21 cellular contexts compared by ENCODE assay signal in the genomic region with DNA sequence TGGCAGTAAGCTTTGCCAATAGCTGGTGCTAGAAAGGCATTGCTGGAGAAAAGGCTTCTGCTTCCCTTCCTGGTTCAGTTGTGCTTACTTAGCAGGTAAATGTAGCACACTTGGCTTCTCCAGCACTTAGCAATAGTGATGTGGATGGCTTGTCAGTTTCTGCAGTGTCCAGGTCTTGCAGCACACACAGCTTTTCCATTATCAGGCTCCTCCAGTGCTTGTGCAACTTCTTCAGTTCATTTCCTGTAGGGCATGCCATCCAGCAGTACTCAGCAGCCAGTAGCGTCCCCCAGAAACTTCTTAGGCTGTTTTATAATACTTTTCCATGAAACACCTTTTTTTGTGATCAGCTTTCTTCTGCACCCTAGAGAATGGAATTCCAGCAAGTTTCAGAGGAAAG.
DNase-seq lines count a peak whose midpoint lies in the region; ATAC-seq and TF ChIP-seq lines count a peak whose summit lies in the region.
"Had no signal": no experiment of that assay in that cellular context is flagged by ENCODE, and none has a peak within 500 bp of the region (broad histone marks: within the 10 kb centered on the region; RNA-seq: fewer than 3 reads in every experiment).

No MANE protein-coding gene starts in this region.

- no peak overlapping the region for H3K9ac ChIP-seq in neural progenitor cell
- H3K9ac ChIP-seq: BLaER1 treated with 17β-estradiol and CSF1 and Interleukin-3, amounts not matched to agents 10 nM and 100 nM; parathyroid adenoma had no signal

- H3K9me3 ChIP-seq in neural progenitor cell (ENCODE audit: low read depth): no peaks in the 10 kb centered on the region
- H3K9me3 ChIP-seq: BLaER1 treated with 17β-estradiol and CSF1 and Interleukin-3, amounts not matched to agents 10 nM and 100 nM; spleen; transverse colon had no signal

- no peak overlapping the region for H3K4me2 ChIP-seq in neural progenitor cell
- H3K4me2 ChIP-seq: BLaER1 treated with 17β-estradiol and CSF1 and Interleukin-3, amounts not matched to agents 10 nM and 100 nM had no signal

- no peaks in the 10 kb centered on the region for H3K79me2 ChIP-seq in neural progenitor cell (ENCODE audit: low read depth)
- H3K79me2 ChIP-seq: parathyroid adenoma had no signal

- peak; percentile 45 for DNase-seq in GM03348 (ENCODE audit: low spot score)
- peak; percentile 92 for DNase-seq in NCI-H226
- peak; percentile 73 for DNase-seq in epithelial cell of esophagus (ENCODE audit: low read depth)
- DNase-seq in neural progenitor cell (ENCODE audit: low spot score): no peak
- no peak for DNase-seq in stimulated activated naive CD8-positive, alpha-beta T cell treated with anti-CD3 and anti-CD28 coated beads, Interleukin-15, Interleukin-2, amounts not matched to agents 100 U/mL and 50 U/mL, for 24 hours
- DNase-seq in endothelial cell (ENCODE audit: low spot score): no peak
- DNase-seq in stimulated activated CD4-positive, alpha-beta T cell treated with anti-CD3 and anti-CD28 coated beads, Interleukin-4, amount 100 ng/mL, for 4 hours: no peak
- DNase-seq: activated CD4-positive, CD25-positive, alpha-beta regulatory T cell treated with anti-CD3 and anti-CD28 coated beads, Interleukin-2, amount 50 U/mL, for 72 hours; activated CD8-positive, alpha-beta memory T cell treated with anti-CD3 and anti-CD28 coated beads, Interleukin-2, amount 10 ng/mL, durations not matched to agents 7 days and 5 days; activated effector memory CD4-positive, alpha-beta T cell treated with anti-CD3 and anti-CD28 coated beads, Interleukin-2, amount 50 U/mL, for 16 hours; amniotic stem cell; DMS 273 treated with DMSO at 0.1 percent for 48 hours; naive B cell; NCI-H446 treated with DMSO at 0.1 percent for 48 hours; SHP77; spleen; transverse colon had no signal

- H3K27me3 ChIP-seq in neural progenitor cell: no peaks in the 10 kb centered on the region
- H3K27me3 ChIP-seq: BLaER1 treated with 17β-estradiol and CSF1 and Interleukin-3, amounts not matched to agents 10 nM and 100 nM; spleen; transverse colon had no signal

- H3K4me1 ChIP-seq in neural progenitor cell: no peaks in the 10 kb centered on the region
- H3K4me1 ChIP-seq: BLaER1 treated with 17β-estradiol and CSF1 and Interleukin-3, amounts not matched to agents 10 nM and 100 nM; parathyroid adenoma; spleen; transverse colon had no signal

- H3K36me3 Mint-ChIP-seq in neural progenitor cell (no peaks in the 10 kb centered on the region), endothelial cell (ENCODE audit: low read depth, unreplicated experiment) (no peaks in the 10 kb centered on the region)
- H3K36me3 Mint-ChIP-seq: activated CD8-positive, alpha-beta memory T cell treated with anti-CD3 and anti-CD28 coated beads, Interleukin-2, amount 10 ng/mL, durations not matched to agents 7 days and 5 days; naive B cell had no signal

- H3K4me3 ChIP-seq in epithelial cell of esophagus (ENCODE audit: low read length) (no peak overlapping the region), neural progenitor cell (no peak overlapping the region)
- H3K4me3 ChIP-seq: BLaER1 treated with 17β-estradiol and CSF1 and Interleukin-3, amounts not matched to agents 10 nM and 100 nM; lung; spleen; transverse colon had no signal

- H3K9me3 Mint-ChIP-seq in neural progenitor cell (no peaks in the 10 kb centered on the region), endothelial cell (ENCODE audit: unreplicated experiment) (no peaks in the 10 kb centered on the region)

- H3K27ac Mint-ChIP-seq in neural progenitor cell (peak overlapping the region; percentile 46), endothelial cell (ENCODE audit: unreplicated experiment) (no peak overlapping the region)
- H3K27ac Mint-ChIP-seq: activated CD8-positive, alpha-beta memory T cell treated with anti-CD3 and anti-CD28 coated beads, Interleukin-2, amount 10 ng/mL, durations not matched to agents 7 days and 5 days; naive B cell had no signal

- no peak for ATAC-seq in stimulated activated naive CD8-positive, alpha-beta T cell treated with anti-CD3 and anti-CD28 coated beads, Interleukin-15, Interleukin-2, amounts not matched to agents 100 U/mL and 50 U/mL, for 24 hours
- no peak for ATAC-seq in GM18870 (IDR thresholded peaks at IDR 0.05; ENCODE audit: unreplicated experiment)
- ATAC-seq: activated CD8-positive, alpha-beta memory T cell treated with anti-CD3 and anti-CD28 coated beads, Interleukin-2, amount 10 ng/mL, durations not matched to agents 7 days and 5 days had no signal

- H3K4me3 Mint-ChIP-seq in neural progenitor cell (no peak overlapping the region), endothelial cell (ENCODE audit: unreplicated experiment) (no peak overlapping the region)
- H3K4me3 Mint-ChIP-seq: activated CD8-positive, alpha-beta memory T cell treated with anti-CD3 and anti-CD28 coated beads, Interleukin-2, amount 10 ng/mL, durations not matched to agents 7 days and 5 days; naive B cell had no signal

- TF ChIP-seq CTCF in epithelial cell of esophagus (IDR thresholded peaks at IDR 0.05; ENCODE audit: insufficient read depth, low read depth, low read length, missing control alignments) (no peak), neural progenitor cell (IDR thresholded peaks at IDR 0.05) (no peak), endothelial cell (IDR thresholded peaks at IDR 0.05; ENCODE audit: unreplicated experiment) (no peak)

- H3K4me1 Mint-ChIP-seq in neural progenitor cell (no peaks in the 10 kb centered on the region), endothelial cell (ENCODE audit: unreplicated experiment) (peaks cover 5% of the 10 kb centered on the region)
- H3K4me1 Mint-ChIP-seq: activated CD8-positive, alpha-beta memory T cell treated with anti-CD3 and anti-CD28 coated beads, Interleukin-2, amount 10 ng/mL, durations not matched to agents 7 days and 5 days; naive B cell had no signal

- no peaks in the 10 kb centered on the region for H3K36me3 ChIP-seq in neural progenitor cell
- H3K36me3 ChIP-seq: BLaER1 treated with 17β-estradiol and CSF1 and Interleukin-3, amounts not matched to agents 10 nM and 100 nM; spleen; transverse colon had no signal

- H3K27me3 Mint-ChIP-seq in neural progenitor cell (ENCODE audit: insufficient read depth, low read depth): no peaks in the 10 kb centered on the region
- H3K27me3 Mint-ChIP-seq in endothelial cell (ENCODE audit: unreplicated experiment): no peaks in the 10 kb centered on the region
- H3K27me3 Mint-ChIP-seq: activated CD8-positive, alpha-beta memory T cell treated with anti-CD3 and anti-CD28 coated beads, Interleukin-2, amount 10 ng/mL, durations not matched to agents 7 days and 5 days; naive B cell had no signal

- no peaks in the 10 kb centered on the region for H3F3A ChIP-seq in neural progenitor cell (ENCODE audit: low read depth)

- H2AFZ ChIP-seq in neural progenitor cell (replicated peaks): no peak overlapping the region
- H2AFZ ChIP-seq: parathyroid adenoma had no signal

- H3K27ac ChIP-seq in neural progenitor cell: no peak overlapping the region
- H3K27ac ChIP-seq: BLaER1 treated with 17β-estradiol and CSF1 and Interleukin-3, amounts not matched to agents 10 nM and 100 nM; parathyroid adenoma; spleen; transverse colon had no signal

- H4K20me1 ChIP-seq in neural progenitor cell (ENCODE audit: low read depth): no peaks in the 10 kb centered on the region
- H4K20me1 ChIP-seq: BLaER1 treated with 17β-estradiol and CSF1 and Interleukin-3, amounts not matched to agents 10 nM and 100 nM had no signal

Comparison
In these comparisons a context has a peak if more than half of its experiments do, and no peak if none do; other contexts are left out.
1. DNase-seq: peak in GM03348 (single experiment), NCI-H226 (single experiment) and epithelial cell of esophagus (single experiment); none in neural progenitor cell (single experiment), stimulated activated naive CD8-positive, alpha-beta T cell treated with anti-CD3 and anti-CD28 coated beads, Interleukin-15, Interleukin-2, amounts not matched to agents 100 U/mL and 50 U/mL, for 24 hours (single experiment), endothelial cell (single experiment) and stimulated activated CD4-positive, alpha-beta T cell treated with anti-CD3 and anti-CD28 coated beads, Interleukin-4, amount 100 ng/mL, for 4 hours (0 of 2).